ENCODE assay signal across 32 cellular contexts in the genomic region with DNA sequence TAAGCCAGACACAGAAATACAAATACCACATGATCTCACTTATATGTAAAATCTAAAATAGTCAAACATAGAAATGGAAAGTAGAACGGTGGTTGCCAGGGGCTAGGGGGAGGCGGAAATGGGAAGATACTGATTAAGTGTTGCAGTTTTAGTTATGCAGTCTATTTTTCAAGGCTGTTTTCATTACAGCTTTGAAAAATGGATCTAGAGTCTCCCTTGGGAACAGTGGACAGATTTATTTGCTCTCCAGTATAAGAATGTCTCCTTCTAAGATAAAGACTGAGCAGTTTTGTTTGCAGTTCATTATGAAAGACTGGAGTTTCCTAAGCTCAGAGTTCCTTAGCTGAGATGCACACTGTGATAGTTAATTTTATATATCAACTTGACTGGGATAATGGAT.
"Had no signal": no experiment of that assay in that cellular context is flagged by ENCODE, and none has a peak within 500 bp of the region (broad histone marks: within the 10 kb centered on the region; RNA-seq: fewer than 3 reads in every experiment).

No MANE protein-coding gene starts in this region.

- H3K4me3 ChIP-seq: MG63, Peyer's patch had no signal

- H3K36me3 Mint-ChIP-seq: activated naive CD4-positive, alpha-beta T cell treated with anti-CD3 and anti-CD28 coated beads, Interleukin-2, amount 50 U/mL, for 24 hours; activated naive CD8-positive, alpha-beta T cell treated with anti-CD3 and anti-CD28 coated beads, Interleukin-2, amount 10 ng/mL, durations not matched to agents 7 days and 5 days; IgD-negative memory B cell; WTC11 had no signal

- H3K27ac Mint-ChIP-seq: activated CD4-positive, alpha-beta T cell treated with anti-CD3 and anti-CD28 coated beads for 36 hours; activated CD4-positive, alpha-beta T cell treated with anti-CD3 and anti-CD28 coated beads, Interleukin-2, amount 10 ng/mL, durations not matched to agents 7 days and 5 days; activated CD8-positive, alpha-beta T cell treated with anti-CD3 and anti-CD28 coated beads, Interleukin-2, amount 10 ng/mL, durations not matched to agents 7 days and 5 days; activated naive CD4-positive, alpha-beta T cell treated with anti-CD3 and anti-CD28 coated beads, Interleukin-2, amount 50 U/mL, for 24 hours; activated naive CD8-positive, alpha-beta T cell treated with anti-CD3 and anti-CD28 coated beads, Interleukin-2, amount 10 ng/mL, durations not matched to agents 7 days and 5 days; activated T-cell treated with anti-CD3 and anti-CD28 coated beads, Interleukin-2, amount 50 U/mL, for 24 hours; activated T-helper 2 cell treated with anti-CD3 and anti-CD28 coated beads, Interferon-gamma antibody, Interleukin-2, Interleukin-4, amounts not matched to agents 10 μg/mL and 5 μg/mL and 100 μg/mL, durations not matched to agents 14 hours and 24 hours and 36 hours; IgD-negative memory B cell; T-helper 1 cell treated with Interleukin-12 subunit alpha and Interleukin-12 subunit beta and Interleukin-4 antibody, amounts not matched to agents 30 μg/mL and 1 μg/mL, for 36 hours; T-helper 2 cell treated with Interferon-gamma antibody and Interleukin-4, amounts not matched to agents 5 μg/mL and 100 μg/mL, for 36 hours; WTC11 had no signal

- H3K4me1 ChIP-seq: Peyer's patch had no signal

- H3K27ac ChIP-seq: brain microvascular endothelial cell, Peyer's patch had no signal

- H3K36me3 ChIP-seq: brain microvascular endothelial cell, MG63, Peyer's patch had no signal

- ATAC-seq: activated CD4-positive, alpha-beta T cell treated with anti-CD3 and anti-CD28 coated beads for 36 hours; activated CD4-positive, CD25-positive, alpha-beta regulatory T cell treated with anti-CD3 and anti-CD28 coated beads, Interleukin-2, amount 50 U/mL, for 24 hours; activated CD8-positive, alpha-beta T cell treated with anti-CD3 and anti-CD28 coated beads, Interleukin-2, amount 10 ng/mL, durations not matched to agents 7 days and 5 days; PC-3; WTC11 had no signal

- H3K4me3 Mint-ChIP-seq: activated CD4-positive, alpha-beta T cell treated with anti-CD3 and anti-CD28 coated beads for 36 hours; activated CD4-positive, alpha-beta T cell treated with anti-CD3 and anti-CD28 coated beads, Interleukin-2, amount 10 ng/mL, durations not matched to agents 7 days and 5 days; activated CD8-positive, alpha-beta T cell treated with anti-CD3 and anti-CD28 coated beads, Interleukin-2, amount 10 ng/mL, durations not matched to agents 7 days and 5 days; activated naive CD4-positive, alpha-beta T cell treated with anti-CD3 and anti-CD28 coated beads, Interleukin-2, amount 50 U/mL, for 24 hours; activated naive CD8-positive, alpha-beta T cell treated with anti-CD3 and anti-CD28 coated beads, Interleukin-2, amount 10 ng/mL, durations not matched to agents 7 days and 5 days; activated T-cell treated with anti-CD3 and anti-CD28 coated beads, Interleukin-2, amount 50 U/mL, for 24 hours; IgD-negative memory B cell; T-helper 1 cell treated with Interleukin-12 subunit alpha and Interleukin-12 subunit beta and Interleukin-4 antibody, amounts not matched to agents 30 μg/mL and 1 μg/mL, for 36 hours; T-helper 2 cell treated with Interferon-gamma antibody and Interleukin-4, amounts not matched to agents 5 μg/mL and 100 μg/mL, for 36 hours; WTC11 had no signal

- H3K27me3 Mint-ChIP-seq: activated CD4-positive, alpha-beta T cell treated with anti-CD3 and anti-CD28 coated beads for 36 hours; activated CD4-positive, alpha-beta T cell treated with anti-CD3 and anti-CD28 coated beads, Interleukin-2, amount 10 ng/mL, durations not matched to agents 7 days and 5 days; activated naive CD8-positive, alpha-beta T cell treated with anti-CD3 and anti-CD28 coated beads, Interleukin-2, amount 10 ng/mL, durations not matched to agents 7 days and 5 days; activated T-cell treated with anti-CD3 and anti-CD28 coated beads, Interleukin-2, amount 50 U/mL, for 24 hours had no signal

- H3K9me3 Mint-ChIP-seq: activated CD4-positive, alpha-beta T cell treated with anti-CD3 and anti-CD28 coated beads, Interleukin-2, amount 10 ng/mL, durations not matched to agents 7 days and 5 days; activated naive CD4-positive, alpha-beta T cell treated with anti-CD3 and anti-CD28 coated beads, Interleukin-2, amount 50 U/mL, for 24 hours; activated naive CD8-positive, alpha-beta T cell treated with anti-CD3 and anti-CD28 coated beads, Interleukin-2, amount 10 ng/mL, durations not matched to agents 7 days and 5 days; activated T-cell treated with anti-CD3 and anti-CD28 coated beads, Interleukin-2, amount 50 U/mL, for 24 hours; activated T-helper 2 cell treated with anti-CD3 and anti-CD28 coated beads, Interferon-gamma antibody, Interleukin-2, Interleukin-4, amounts not matched to agents 10 μg/mL and 5 μg/mL and 100 μg/mL, durations not matched to agents 14 hours and 24 hours and 36 hours; T-helper 1 cell treated with Interleukin-12 subunit alpha and Interleukin-12 subunit beta and Interleukin-4 antibody, amounts not matched to agents 30 μg/mL and 1 μg/mL, for 36 hours; T-helper 2 cell treated with Interferon-gamma antibody and Interleukin-4, amounts not matched to agents 5 μg/mL and 100 μg/mL, for 36 hours; WTC11 had no signal

- H3K27me3 ChIP-seq: brain microvascular endothelial cell, MG63, Peyer's patch had no signal

- H3K9me3 ChIP-seq: MG63, Peyer's patch had no signal

- H3K4me1 Mint-ChIP-seq: activated CD4-positive, alpha-beta T cell treated with anti-CD3 and anti-CD28 coated beads for 36 hours; activated CD4-positive, alpha-beta T cell treated with anti-CD3 and anti-CD28 coated beads, Interleukin-2, amount 10 ng/mL, durations not matched to agents 7 days and 5 days; activated naive CD4-positive, alpha-beta T cell treated with anti-CD3 and anti-CD28 coated beads, Interleukin-2, amount 50 U/mL, for 24 hours; activated naive CD8-positive, alpha-beta T cell treated with anti-CD3 and anti-CD28 coated beads, Interleukin-2, amount 10 ng/mL, durations not matched to agents 7 days and 5 days; IgD-negative memory B cell; WTC11 had no signal

- DNase-seq: activated CD4-positive, alpha-beta T cell treated with anti-CD3 and anti-CD28 coated beads for 36 hours; activated CD4-positive, alpha-beta T cell treated with anti-CD3 and anti-CD28 coated beads, Interleukin-2, amount 10 ng/mL, durations not matched to agents 7 days and 5 days; activated CD4-positive, alpha-beta T cell treated with anti-CD3 and anti-CD28 coated beads, Interleukin-2, amount 50 U/mL, for 48 hours; activated CD8-positive, alpha-beta T cell treated with anti-CD3 and anti-CD28 coated beads, Interleukin-2, amount 10 ng/mL, durations not matched to agents 7 days and 5 days; activated gamma-delta T cell; activated naive CD4-positive, alpha-beta T cell treated with Interleukin-2 at 50 U/mL for 16 hours; activated naive CD8-positive, alpha-beta T cell treated with anti-CD3 and anti-CD28 coated beads, Interleukin-2, amount 10 ng/mL, durations not matched to agents 7 days and 5 days; activated T-cell treated with anti-CD3 and anti-CD28 coated beads, Interleukin-2, amount 50 U/mL, for 24 hours; brain microvascular endothelial cell; central memory CD4-positive, alpha-beta T cell; Kasumi-1; KG1; MG63; NCI-H1048; NCI-H1436 treated with DMSO at 0.1 percent for 48 hours; NCI-H187; NCI-H2029 treated with DMSO at 0.1 percent for 48 hours; NCI-H2107; NCI-H226; NCI-H446 treated with DMSO at 0.1 percent for 48 hours; NCI-H524; PC-3; Peyer's patch; RPMI8226; SHP77 treated with DMSO at 0.1 percent for 48 hours had no signal
